Comparison of ENCODE assay signal across 8 cellular contexts in the genomic region with DNA sequence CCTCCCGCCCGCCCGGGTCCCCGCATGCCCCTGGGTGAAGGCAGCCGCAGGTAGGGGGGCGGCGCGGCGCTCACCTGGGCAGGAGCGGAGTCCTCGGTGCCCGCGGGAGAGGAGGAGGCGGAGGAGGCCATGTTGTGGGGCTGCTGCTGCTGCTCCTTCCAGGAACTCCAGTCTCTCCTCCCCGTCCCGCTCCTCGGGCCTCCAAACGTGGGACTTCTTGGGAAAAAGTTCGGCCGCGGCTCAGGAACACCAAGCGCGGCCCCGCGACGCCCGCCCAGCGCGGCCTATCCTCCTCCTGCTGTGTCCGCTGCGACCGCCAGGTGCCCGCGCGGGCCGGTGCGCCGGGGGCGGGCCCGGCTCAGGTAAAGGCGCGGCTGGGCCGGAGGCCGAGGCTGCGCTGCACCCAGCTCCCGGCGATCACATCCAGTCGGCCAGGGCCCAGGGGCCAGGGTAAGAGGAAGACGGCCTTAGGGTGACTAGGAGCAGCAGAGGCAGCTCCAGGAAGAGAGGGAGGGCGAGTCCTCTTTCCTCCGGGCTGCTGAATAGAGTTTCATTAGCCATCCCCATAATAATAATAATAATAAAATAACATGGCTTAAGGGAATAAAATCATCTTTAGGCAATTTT. TPM values are rescaled to one million over a fixed set of nuclear protein-coding genes. Genes with fewer than 3 reads are reported as not detected.
DNase-seq lines count a peak whose midpoint lies in the region; ATAC-seq lines count a peak whose summit lies in the region.

No MANE protein-coding gene starts in this region.

- peak overlapping the region in 1 of 2 donors; percentile 86 for H3K27ac Mint-ChIP-seq in activated naive CD4-positive, alpha-beta T cell treated with anti-CD3 and anti-CD28 coated beads, Interleukin-2, amount 50 U/mL, for 72 hours

- ATAC-seq in HG02763 (IDR thresholded peaks at IDR 0.05; ENCODE audit: unreplicated experiment): peak; percentile 54
- peak; percentile 76 to 82 for ATAC-seq in activated naive CD4-positive, alpha-beta T cell treated with anti-CD3 and anti-CD28 coated beads, Interleukin-2, amount 50 U/mL, for 72 hours

- peak overlapping the region; percentile 72 for H3K4me3 ChIP-seq in skeletal muscle satellite cell (ENCODE audit: low read length)

- no peaks in the 10 kb centered on the region for H3K36me3 ChIP-seq in skeletal muscle satellite cell (ENCODE audit: insufficient read depth, low read length)

- DNase-seq in NCI-H2081 (lab: John Stamatoyannopoulos, UW) (peak; percentile 51 to 58), NCI-H2081 treated with DMSO at 0.1 percent for 48 hours (lab: John Stamatoyannopoulos, UW) (no peak), NCI-H774 (lab: John Stamatoyannopoulos, UW) (peak; percentile 65), hepatic stellate cell (ENCODE audit: low spot score) (peak; percentile 41), NAMALWA (ENCODE audit: low spot score) (no peak)
- peak; percentile 61 to 64 for DNase-seq in activated naive CD4-positive, alpha-beta T cell treated with anti-CD3 and anti-CD28 coated beads, Interleukin-2, amount 50 U/mL, for 72 hours (ENCODE audit: low spot score in 2 of 2)

- no peaks in the 10 kb centered on the region for H3K9me3 Mint-ChIP-seq in activated naive CD4-positive, alpha-beta T cell treated with anti-CD3 and anti-CD28 coated beads, Interleukin-2, amount 50 U/mL, for 72 hours

- peak overlapping the region; percentile 91 for H3K4me2 ChIP-seq in skeletal muscle satellite cell (ENCODE audit: low read length)

- peak overlapping the region; percentile 51 for H3K9ac ChIP-seq in skeletal muscle satellite cell (ENCODE audit: low read depth, low read length)

- H3K4me1 ChIP-seq in skeletal muscle satellite cell (ENCODE audit: control insufficient read depth, insufficient read depth, low read length): peaks cover 5% of the 10 kb centered on the region

- no peaks in the 10 kb centered on the region for H3K9me3 ChIP-seq in skeletal muscle satellite cell (replicated peaks; ENCODE audit: low read length)

- H3K27me3 ChIP-seq in skeletal muscle satellite cell (ENCODE audit: control insufficient read depth, insufficient read depth, low read length): peaks cover 38% of the 10 kb centered on the region

- H3K36me3 Mint-ChIP-seq in activated naive CD4-positive, alpha-beta T cell treated with anti-CD3 and anti-CD28 coated beads, Interleukin-2, amount 50 U/mL, for 72 hours: peaks cover 5 to 12% of the 10 kb centered on the region in 2 donors

RNA-seq across cellular contexts. Expression of a gene that starts 45.0 kb away (rescaled TPM):
- total RNA-seq in activated naive CD4-positive, alpha-beta T cell treated with anti-CD3 and anti-CD28 coated beads, Interleukin-2, amount 50 U/mL, for 72 hours: 100 to 1,000 TPM; 121 to 233 TPM
- total RNA-seq in skeletal muscle satellite cell (2012; rRNA removed): 29.7 and 31.7 TPM in 2 replicates

Comparison
In these comparisons a context has a peak if more than half of its experiments do, and no peak if none do; other contexts are left out.
1. DNase-seq: peak in NCI-H2081 (2 of 2), NCI-H774 (single experiment), activated naive CD4-positive, alpha-beta T cell treated with anti-CD3 and anti-CD28 coated beads, Interleukin-2, amount 50 U/mL, for 72 hours (2 of 2) and hepatic stellate cell (single experiment); none in NCI-H2081 treated with DMSO at 0.1 percent for 48 hours (single experiment) and NAMALWA (single experiment).